In the genomic region with DNA sequence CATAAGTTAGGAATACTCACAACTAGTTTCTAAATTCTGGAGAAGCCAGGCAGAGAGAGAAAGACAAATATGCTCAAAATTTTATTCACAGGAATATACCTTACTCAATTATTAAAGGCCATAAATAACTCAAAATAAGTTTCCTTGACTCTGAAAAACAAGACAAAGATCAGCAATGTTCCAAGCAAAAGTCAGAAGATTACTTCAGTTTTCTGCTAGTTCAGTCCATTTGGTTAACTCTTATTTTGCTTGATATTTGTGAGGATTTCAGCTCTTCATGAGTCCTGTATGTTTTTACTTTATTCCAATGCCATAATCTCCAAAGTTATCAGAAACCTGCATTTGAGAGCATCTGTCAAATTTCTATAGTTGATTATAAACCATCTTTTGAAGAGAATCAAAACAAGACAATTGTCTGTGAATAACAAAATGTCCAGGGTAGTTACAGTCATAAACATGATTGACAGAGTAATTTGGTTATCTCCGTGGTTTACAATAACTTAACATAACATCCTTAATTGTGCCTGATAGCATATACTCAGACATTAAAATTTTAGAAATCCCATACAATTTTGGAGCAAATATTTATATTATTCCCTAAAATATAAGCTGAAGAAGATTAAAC, we compare ENCODE assay signal across 39 cellular contexts. TPM values are rescaled to one million over a fixed set of nuclear protein-coding genes. Genes with fewer than 3 reads are reported as not detected.
"Had no signal": no experiment of that assay in that cellular context is flagged by ENCODE, and none has a peak within 500 bp of the region (broad histone marks: within the 10 kb centered on the region; RNA-seq: fewer than 3 reads in every experiment).

No MANE protein-coding gene starts in this region.

- H3K4me3 ChIP-seq: MG63 had no signal

- DNase-seq: MG63, MM.1S, MV-4-11, NCI-H1048, NCI-H1092, NCI-H1092 treated with DMSO at 0.1 percent for 48 hours, NCI-H1105, NCI-H1105 treated with DMSO at 0.1 percent for 48 hours, NCI-H1417, NCI-H1417 treated with DMSO at 0.1 percent for 48 hours, NCI-H1436, NCI-H1436 treated with DMSO at 0.1 percent for 48 hours, NCI-H146, NCI-H1694, NCI-H1694 treated with DMSO at 0.1 percent for 48 hours, NCI-H187, NCI-H187 treated with DMSO at 0.1 percent for 48 hours, NCI-H1930, NCI-H2029, NCI-H2029 treated with DMSO at 0.1 percent for 48 hours, NCI-H2081, NCI-H2081 treated with DMSO at 0.1 percent for 48 hours, NCI-H2107, NCI-H2171, NCI-H2171 treated with DMSO at 0.1 percent for 48 hours, NCI-H2227 treated with DMSO at 0.1 percent for 48 hours, NCI-H226, NCI-H345, NCI-H446, NCI-H446 treated with DMSO at 0.1 percent for 48 hours, NCI-H510A, NCI-H510A treated with DMSO at 0.1 percent for 48 hours, NCI-H524, NCI-H524 treated with DMSO at 0.1 percent for 48 hours, NCI-H526 had no signal

- H3K36me3 ChIP-seq: MG63 had no signal

RNA-seq across cellular contexts. Expression of a gene that starts 17.1 kb away (rescaled TPM):
- total RNA-seq: LHCN-M2, M059J, MCF 10A, NCI-H460 had no signal
